ENCODE assay signal across 19 cellular contexts in genomic region chr1:25066731-25067520, GRCh38.
DNase-seq lines count a peak whose midpoint lies in the region.
"Had no signal": no experiment of that assay in that cellular context is flagged by ENCODE, and none has a peak within 500 bp of the region (broad histone marks: within the 10 kb centered on the region; RNA-seq: fewer than 3 reads in every experiment).

No MANE protein-coding gene starts in this region.

- peaks cover 0 to 4% (median 3%) of the 10 kb centered on the region in 3 donors for H3K36me3 Mint-ChIP-seq in immature natural killer cell
- H3K36me3 Mint-ChIP-seq: CD4-positive, alpha-beta memory T cell had no signal

- no peak overlapping the region for H3K9ac ChIP-seq in SK-N-MC (ENCODE audit: insufficient read length)

- intact Hi-C loops in posterior vena cava (cut with DNase I) = no loop called here
- intact Hi-C loops in head of caudate nucleus (cut with DNase I) = no loop called here

- peaks cover 58 to 69% of the 10 kb centered on the region in 2 donors for H3K4me1 Mint-ChIP-seq in immature natural killer cell

- peaks cover 33 to 40% (median 33%) of the 10 kb centered on the region in 3 donors for H3K27me3 Mint-ChIP-seq in immature natural killer cell (ENCODE audit: low read depth in 3 of 3)
- H3K27me3 Mint-ChIP-seq: activated T-cell treated with anti-CD3 and anti-CD28 coated beads, Interleukin-2, amount 50 U/mL, for 24 hours; CD4-positive, alpha-beta memory T cell had no signal

- H3K4me3 Mint-ChIP-seq in immature natural killer cell = peak overlapping the region; percentile 77 to 95 (median 89)
- H3K4me3 Mint-ChIP-seq: activated T-cell treated with anti-CD3 and anti-CD28 coated beads, Interleukin-2, amount 50 U/mL, for 24 hours had no signal

- H3K9me3 Mint-ChIP-seq in immature natural killer cell = no peaks in the 10 kb centered on the region
- H3K9me3 Mint-ChIP-seq: activated T-cell treated with anti-CD3 and anti-CD28 coated beads, Interleukin-2, amount 50 U/mL, for 24 hours had no signal

- H3K27ac Mint-ChIP-seq in immature natural killer cell = peak overlapping the region; percentile 95 to 100 (median 98)
- H3K27ac Mint-ChIP-seq: activated T-cell treated with anti-CD3 and anti-CD28 coated beads, Interleukin-2, amount 50 U/mL, for 24 hours had no signal

- peak overlapping the region; percentile 81 for H3K27ac ChIP-seq in SK-N-MC
- H3K27ac ChIP-seq: 22Rv1, neutrophil, prostate gland had no signal

- H3K4me3 ChIP-seq in SK-N-MC = peak overlapping the region; percentile 33; the same call in 1 of the 2 replicates
- H3K4me3 ChIP-seq: prostate gland had no signal

- no peaks in the 10 kb centered on the region for H3K36me3 ChIP-seq in SK-N-MC (ENCODE audit: insufficient read depth, low read length)
- H3K36me3 ChIP-seq: neutrophil, prostate gland had no signal

- no peaks in the 10 kb centered on the region for H3K9me3 ChIP-seq in SK-N-MC (ENCODE audit: low read depth, low read length)
- H3K9me3 ChIP-seq: neutrophil, prostate gland had no signal

- DNase-seq in DMS53 (lab: John Stamatoyannopoulos, UW) (peak; percentile 20), DMS53 treated with DMSO at 0.1 percent for 48 hours (lab: John Stamatoyannopoulos, UW; ENCODE audit: unreplicated experiment) (no peak), SK-N-MC (ENCODE audit: low read depth, low spot score) (no peak), immature natural killer cell (no peak), posterior vena cava (ENCODE audit: low spot score) (peak; percentile 57), head of caudate nucleus (no peak), D341Med (ENCODE audit: low spot score) (no peak)
- no peak for DNase-seq in stimulated activated CD4-positive, alpha-beta T cell treated with anti-CD3 and anti-CD28 coated beads, Interleukin-2, amount 100 ng/mL, for 48 hours
- DNase-seq: activated CD4-positive, alpha-beta T cell treated with anti-CD3 and anti-CD28 coated beads for 48 hours; activated gamma-delta T cell treated with Interleukin-2 at 50 U/mL for 16 hours; activated T-cell treated with anti-CD3 and anti-CD28 coated beads, Interleukin-2, amount 50 U/mL, for 24 hours; CD4-positive, alpha-beta memory T cell; NCI-H1436; NCI-H2107; NCI-H446 treated with DMSO at 0.1 percent for 48 hours; stimulated activated naive CD8-positive, alpha-beta T cell treated with anti-CD3 and anti-CD28 coated beads, Interleukin-15, Interleukin-2, amounts not matched to agents 100 U/mL and 50 U/mL, for 24 hours had no signal

Comparison
In these comparisons a context has a peak if more than half of its experiments do, and no peak if none do; other contexts are left out.
1. DNase-seq: peak in DMS53 (single experiment) and posterior vena cava (single experiment); none in DMS53 treated with DMSO at 0.1 percent for 48 hours (single experiment), SK-N-MC (single experiment), immature natural killer cell (0 of 3), head of caudate nucleus (0 of 42), D341Med (single experiment) and stimulated activated CD4-positive, alpha-beta T cell treated with anti-CD3 and anti-CD28 coated beads, Interleukin-2, amount 100 ng/mL, for 48 hours (0 of 2).